19 cellular contexts compared by ENCODE assay signal in genomic region chr7:100574362-100575205, GRCh38. TPM values are rescaled to one million over a fixed set of nuclear protein-coding genes. Genes with fewer than 3 reads are reported as not detected.
"Had no signal": no experiment of that assay in that cellular context is flagged by ENCODE, and none has a peak within 500 bp of the region (broad histone marks: within the 10 kb centered on the region; RNA-seq: fewer than 3 reads in every experiment).

No MANE protein-coding gene starts in this region.

- H3K27ac Mint-ChIP-seq: activated CD4-positive, alpha-beta T cell treated with anti-CD3 and anti-CD28 coated beads, Interleukin-2, amount 10 ng/mL, durations not matched to agents 24 days and 14 days; activated CD8-positive, alpha-beta T cell treated with anti-CD3 and anti-CD28 coated beads for 36 hours; activated naive CD4-positive, alpha-beta T cell treated with anti-CD3 and anti-CD28 coated beads for 36 hours; naive thymus-derived CD4-positive, alpha-beta T cell had no signal

- H3K4me3 Mint-ChIP-seq: activated CD4-positive, alpha-beta T cell treated with anti-CD3 and anti-CD28 coated beads, Interleukin-2, amount 10 ng/mL, durations not matched to agents 24 days and 14 days; activated CD8-positive, alpha-beta T cell treated with anti-CD3 and anti-CD28 coated beads for 36 hours; activated naive CD4-positive, alpha-beta T cell treated with anti-CD3 and anti-CD28 coated beads for 36 hours; activated T-cell treated with anti-CD3 and anti-CD28 coated beads, Interleukin-2, amount 50 U/mL, for 4 hours; naive thymus-derived CD4-positive, alpha-beta T cell had no signal

- H3K4me3 ChIP-seq: colonic mucosa, gastroesophageal sphincter, thoracic aorta, upper lobe of left lung had no signal

- H3K9me3 ChIP-seq: colonic mucosa, gastroesophageal sphincter, thoracic aorta, upper lobe of left lung had no signal

- H3K27me3 Mint-ChIP-seq: activated CD4-positive, alpha-beta T cell treated with anti-CD3 and anti-CD28 coated beads, Interleukin-2, amount 10 ng/mL, durations not matched to agents 24 days and 14 days; activated CD8-positive, alpha-beta T cell treated with anti-CD3 and anti-CD28 coated beads for 36 hours had no signal

- DNase-seq: activated CD4-positive, alpha-beta T cell treated with anti-CD3 and anti-CD28 coated beads, Interleukin-2, amount 10 ng/mL, durations not matched to agents 24 days and 14 days; activated CD4-positive, CD25-positive, alpha-beta regulatory T cell; activated CD8-positive, alpha-beta T cell treated with anti-CD3 and anti-CD28 coated beads for 36 hours; activated naive CD4-positive, alpha-beta T cell treated with anti-CD3 and anti-CD28 coated beads for 36 hours; activated T-cell treated with anti-CD3 and anti-CD28 coated beads, Interleukin-2, amount 50 U/mL, for 4 hours; brain microvascular endothelial cell; central memory CD4-positive, alpha-beta T cell; colonic mucosa; mesendoderm; naive thymus-derived CD4-positive, alpha-beta T cell; nucleus accumbens; retina; stimulated activated CD4-positive, alpha-beta T cell treated with anti-CD3 and anti-CD28 coated beads, Interleukin-12 subunit alpha, Interleukin-12 subunit beta, amount 100 ng/mL, for 4 hours; stimulated activated CD4-positive, alpha-beta T cell treated with anti-CD3 and anti-CD28 coated beads, Interleukin-1b, Interleukin-23, amount 100 ng/mL, for 48 hours; T-helper 1 cell; T-helper 9 cell had no signal

- ATAC-seq: activated CD8-positive, alpha-beta T cell treated with anti-CD3 and anti-CD28 coated beads for 36 hours; activated T-cell treated with anti-CD3 and anti-CD28 coated beads, Interleukin-2, amount 50 U/mL, for 4 hours; gastroesophageal sphincter; naive thymus-derived CD4-positive, alpha-beta T cell had no signal

- H3K27ac ChIP-seq: brain microvascular endothelial cell, colonic mucosa, gastroesophageal sphincter, thoracic aorta, upper lobe of left lung had no signal

- H3K27me3 ChIP-seq: brain microvascular endothelial cell, colonic mucosa, upper lobe of left lung had no signal

- H3K9me3 Mint-ChIP-seq: activated CD4-positive, alpha-beta T cell treated with anti-CD3 and anti-CD28 coated beads, Interleukin-2, amount 10 ng/mL, durations not matched to agents 24 days and 14 days; activated CD8-positive, alpha-beta T cell treated with anti-CD3 and anti-CD28 coated beads for 36 hours; activated naive CD4-positive, alpha-beta T cell treated with anti-CD3 and anti-CD28 coated beads for 36 hours; activated T-cell treated with anti-CD3 and anti-CD28 coated beads, Interleukin-2, amount 50 U/mL, for 4 hours; naive thymus-derived CD4-positive, alpha-beta T cell had no signal

RNA-seq across cellular contexts. Expression of gene FBXO24, which starts 11.5 kb away (rescaled TPM):
- total RNA-seq: thoracic aorta had no signal
